Comparison of ENCODE assay signal across 16 cellular contexts in genomic region chr6:25436760-25437159, GRCh38.
DNase-seq lines count a peak whose midpoint lies in the region; TF ChIP-seq lines count a peak whose summit lies in the region.
"Had no signal": no experiment of that assay in that cellular context is flagged by ENCODE, and none has a peak within 500 bp of the region (broad histone marks: within the 10 kb centered on the region; RNA-seq: fewer than 3 reads in every experiment).

No MANE protein-coding gene starts in this region.

- no peaks in the 10 kb centered on the region for H3K27me3 Mint-ChIP-seq in H9 (ENCODE audit: low read depth)
- H3K27me3 Mint-ChIP-seq in dendritic cell treated with granulocyte-macrophage colony-stimulating factor and Interleukin-4, amounts not matched to agents 40 ng/mL and 50 ng/mL, for 4 days = no peaks in the 10 kb centered on the region
- no peaks in the 10 kb centered on the region for H3K27me3 Mint-ChIP-seq in activated CD4-positive, alpha-beta T cell treated with anti-CD3 and anti-CD28 coated beads, Interleukin-2, amount 10 ng/mL, durations not matched to agents 24 days and 14 days
- H3K27me3 Mint-ChIP-seq: CD4-positive, alpha-beta T cell had no signal

- H3K4me1 ChIP-seq in H9 (ENCODE audit: insufficient read depth, low read length) = no peaks in the 10 kb centered on the region; the same call in 1 of the 2 replicates
- H3K4me1 ChIP-seq: BLaER1, Caco-2 had no signal

- no peak overlapping the region for H3K4ac ChIP-seq in H9 (ENCODE audit: low read depth, low read length)

- no peak for TF ChIP-seq CTCF in H9 (conservative IDR thresholded peaks at IDR 0.05)
- TF ChIP-seq CTCF in GM13977 (IDR thresholded peaks at IDR 0.05; ENCODE audit: extremely low read depth, insufficient read depth, missing control alignments) = no peak

- in situ Hi-C loops in GM13977 (cut with MboI; ENCODE audit: low pct_unique_long_range_greater_than_20kb, low sequenced_read_pairs, unreplicated experiment) = no loop called here

- H3K14ac ChIP-seq in H9 (ENCODE audit: insufficient read depth, low read length) = no peak overlapping the region

- no peak overlapping the region for H3K4me2 ChIP-seq in H9 (ENCODE audit: insufficient read depth, insufficient read length, low read length)
- H3K4me2 ChIP-seq: BLaER1 had no signal

- H2BK5ac ChIP-seq in H9 (ENCODE audit: insufficient read length, low read length) = no peak overlapping the region

- no peak overlapping the region for H2BK12ac ChIP-seq in H9 (ENCODE audit: insufficient read length, low read depth, low read length)

- no peak overlapping the region for H2BK20ac ChIP-seq in H9 (ENCODE audit: low read depth, low read length, poor library complexity, severe bottlenecking)

- peak overlapping the region in 2 of 3 experiments; percentile 46 to 49; a peak in 1 of 7 replicates for H3K27ac Mint-ChIP-seq in H9
- peak overlapping the region; percentile 67 for H3K27ac Mint-ChIP-seq in dendritic cell treated with granulocyte-macrophage colony-stimulating factor and Interleukin-4, amounts not matched to agents 40 ng/mL and 50 ng/mL, for 4 days
- no peak overlapping the region for H3K27ac Mint-ChIP-seq in activated CD4-positive, alpha-beta T cell treated with anti-CD3 and anti-CD28 coated beads, Interleukin-2, amount 10 ng/mL, durations not matched to agents 24 days and 14 days
- H3K27ac Mint-ChIP-seq: CD4-positive, alpha-beta T cell; CD8-positive, alpha-beta T cell had no signal

- H3K18ac ChIP-seq in H9 (ENCODE audit: insufficient read length, low read depth, low read length) = no peak overlapping the region

- no peak overlapping the region for H4K8ac ChIP-seq in H9 (replicated peaks; ENCODE audit: insufficient read length, low read depth, low read length)

- no peak overlapping the region for H2BK120ac ChIP-seq in H9 (ENCODE audit: low read depth, low read length, poor library complexity, severe bottlenecking)

- no peak overlapping the region for H3K27ac ChIP-seq in H9 (ENCODE audit: insufficient read length, low read depth, low read length)
- H3K27ac ChIP-seq: BLaER1 had no signal

- H3K4me1 Mint-ChIP-seq in H9 = peaks cover 4 to 6% of the 10 kb centered on the region in 2 experiments
- peaks cover 40% of the 10 kb centered on the region for H3K4me1 Mint-ChIP-seq in dendritic cell treated with granulocyte-macrophage colony-stimulating factor and Interleukin-4, amounts not matched to agents 40 ng/mL and 50 ng/mL, for 4 days (ENCODE audit: low read depth)
- peaks cover 3% of the 10 kb centered on the region for H3K4me1 Mint-ChIP-seq in activated CD4-positive, alpha-beta T cell treated with anti-CD3 and anti-CD28 coated beads, Interleukin-2, amount 10 ng/mL, durations not matched to agents 24 days and 14 days

- no peak overlapping the region for H3K23ac ChIP-seq in H9 (ENCODE audit: insufficient read length, low read depth, low read length)

- H3K9ac ChIP-seq in H9 (ENCODE audit: extremely low read depth, insufficient read length, low read length) = no peak overlapping the region
- H3K9ac ChIP-seq: BLaER1 had no signal

- H4K5ac ChIP-seq in H9 (ENCODE audit: insufficient read length, low read depth, low read length) = no peak overlapping the region

- WGBS in H9 (ENCODE audit: extremely low coverage, insufficient read length, low lambda C conversion rate) = no CpG with 5 or more reads among the region's 4 CpGs

- H2AFZ ChIP-seq in H9 (ENCODE audit: low read length) = no peak overlapping the region

- no peak overlapping the region for H3K4me3 Mint-ChIP-seq in H9
- no peak overlapping the region for H3K4me3 Mint-ChIP-seq in dendritic cell treated with granulocyte-macrophage colony-stimulating factor and Interleukin-4, amounts not matched to agents 40 ng/mL and 50 ng/mL, for 4 days
- no peak overlapping the region for H3K4me3 Mint-ChIP-seq in activated CD4-positive, alpha-beta T cell treated with anti-CD3 and anti-CD28 coated beads, Interleukin-2, amount 10 ng/mL, durations not matched to agents 24 days and 14 days
- H3K4me3 Mint-ChIP-seq: CD4-positive, alpha-beta T cell; CD8-positive, alpha-beta T cell had no signal

- DNase-seq in H9 (no peak), cardiac septum (ENCODE audit: low spot score) (no peak), GM13977 (ENCODE audit: low spot score) (no peak)
- no peak for DNase-seq in activated CD4-positive, alpha-beta T cell treated with anti-CD3 and anti-CD28 coated beads, Interleukin-2, amount 10 ng/mL, durations not matched to agents 24 days and 14 days
- DNase-seq: 8988T; ACHN; BE2C; C1 segment of cervical spinal cord; Caco-2; Calu3; CD4-positive, alpha-beta T cell; CD8-positive, alpha-beta T cell; DMS79 treated with DMSO at 0.1 percent for 48 hours; GF-D8 had no signal

- H4K91ac ChIP-seq in H9 (ENCODE audit: insufficient read length, low read depth, low read length) = no peak overlapping the region

- no peaks in the 10 kb centered on the region for H3K23me2 ChIP-seq in H9 (ENCODE audit: insufficient read length, low read depth, low read length, poor library complexity, severe bottlenecking)

- no peaks in the 10 kb centered on the region for H3K79me2 ChIP-seq in H9 (ENCODE audit: insufficient read depth, low read length)

- no peak overlapping the region for H2AK5ac ChIP-seq in H9 (ENCODE audit: insufficient read length, low read length)

- no peak overlapping the region for H3T11ph ChIP-seq in H9 (ENCODE audit: low read length)

- no peaks in the 10 kb centered on the region for H3K9me3 Mint-ChIP-seq in H9
- no peaks in the 10 kb centered on the region for H3K9me3 Mint-ChIP-seq in dendritic cell treated with granulocyte-macrophage colony-stimulating factor and Interleukin-4, amounts not matched to agents 40 ng/mL and 50 ng/mL, for 4 days
- no peaks in the 10 kb centered on the region for H3K9me3 Mint-ChIP-seq in activated CD4-positive, alpha-beta T cell treated with anti-CD3 and anti-CD28 coated beads, Interleukin-2, amount 10 ng/mL, durations not matched to agents 24 days and 14 days
- H3K9me3 Mint-ChIP-seq: CD4-positive, alpha-beta T cell; CD8-positive, alpha-beta T cell had no signal

- H3K79me1 ChIP-seq in H9 (ENCODE audit: insufficient read depth, low read depth, low read length, poor library complexity, severe bottlenecking) = peaks cover 2% of the 10 kb centered on the region

- no peaks in the 10 kb centered on the region for H3K9me3 ChIP-seq in H9 (ENCODE audit: control insufficient read depth, low read depth, low read length)
- H3K9me3 ChIP-seq: BE2C, BLaER1, Caco-2 had no signal

- H3K27me3 ChIP-seq in H9 (ENCODE audit: insufficient read depth, low read length) = no peaks in the 10 kb centered on the region
- H3K27me3 ChIP-seq: BE2C, BLaER1 had no signal

- intact Hi-C loops in dendritic cell treated with granulocyte-macrophage colony-stimulating factor and Interleukin-4, amounts not matched to agents 40 ng/mL and 50 ng/mL, for 4 days (cut with micrococcal nuclease) = loop anchor here (5.0 kb wide), 1 partner anchor 51 kb away; no protein-coding TSS in a partner anchor
- intact Hi-C loops in activated CD4-positive, alpha-beta T cell treated with anti-CD3 and anti-CD28 coated beads, Interleukin-2, amount 10 ng/mL, durations not matched to agents 24 days and 14 days (cut with micrococcal nuclease) = no loop called here
- intact Hi-C loops in cardiac septum (cut with DNase I) = no loop called here

- H4K20me1 ChIP-seq in H9 (ENCODE audit: control insufficient read depth, insufficient read depth, insufficient read length) = no peaks in the 10 kb centered on the region
- H4K20me1 ChIP-seq: BLaER1 had no signal

- peaks cover 0 to 2% (median 0%) of the 10 kb centered on the region in 3 experiments; a peak in 1 of 7 replicates for H3K36me3 Mint-ChIP-seq in H9 (ENCODE audit: insufficient read depth in 1 of 3, low read depth in 3 of 3)
- H3K36me3 Mint-ChIP-seq in dendritic cell treated with granulocyte-macrophage colony-stimulating factor and Interleukin-4, amounts not matched to agents 40 ng/mL and 50 ng/mL, for 4 days (ENCODE audit: low read depth) = peaks cover 58% of the 10 kb centered on the region
- H3K36me3 Mint-ChIP-seq in activated CD4-positive, alpha-beta T cell treated with anti-CD3 and anti-CD28 coated beads, Interleukin-2, amount 10 ng/mL, durations not matched to agents 24 days and 14 days (ENCODE audit: low read depth) = no peaks in the 10 kb centered on the region

- no peak overlapping the region for H3K56ac ChIP-seq in H9 (ENCODE audit: insufficient read length, low read depth, low read length)

- no peak overlapping the region for H2BK15ac ChIP-seq in H9 (ENCODE audit: low read depth, low read length)
